Comparison of ENCODE assay signal across 15 cellular contexts in genomic region chr17:55693244-55694216, GRCh38. TPM values are rescaled to one million over a fixed set of nuclear protein-coding genes. Genes with fewer than 3 reads are reported as not detected.
DNase-seq lines count a peak whose midpoint lies in the region; ATAC-seq and TF ChIP-seq lines count a peak whose summit lies in the region.
"Had no signal": no experiment of that assay in that cellular context is flagged by ENCODE, and none has a peak within 500 bp of the region (broad histone marks: within the 10 kb centered on the region; RNA-seq: fewer than 3 reads in every experiment).

No MANE protein-coding gene starts in this region.

- TF ChIP-seq CTCF in foreskin fibroblast (IDR thresholded peaks at IDR 0.05; ENCODE audit: low read depth, low read length) (no peak), ovary (IDR thresholded peaks at IDR 0.05) (no peak)

- intact Hi-C loops in ovary (cut with DNase I), result no loop called here

- TF ChIP-seq EP300 in ovary (IDR thresholded peaks at IDR 0.05), result no peak

- WGBS in ovary, 3 donors, result 27 to 37% (median 34%) methylated on average over 5 of the region's 5 CpGs

- H3K4me3 ChIP-seq in foreskin fibroblast (ENCODE audit: low read depth in 1 of 2, low read length in 2 of 2) (no peak overlapping the region), ovary (no peak overlapping the region)

- DNase-seq in AML-193 (lab: John Stamatoyannopoulos, UW) (peak; percentile 4 to 24), NCI-H1694 treated with DMSO at 0.1 percent for 48 hours (lab: John Stamatoyannopoulos, UW) (peak; percentile 57), foreskin fibroblast (peak; percentile 58 to 82), ovary (peak; percentile 18 to 62 (median 44)), NCI-H187 treated with DMSO at 0.1 percent for 48 hours (lab: John Stamatoyannopoulos, UW) (no peak), NCI-H446 treated with DMSO at 0.1 percent for 48 hours (lab: John Stamatoyannopoulos, UW) (no peak)
- DNase-seq in stimulated activated naive CD4-positive, alpha-beta T cell treated with Interleukin-2 at 50 U/mL for 16 hours (lab: John Stamatoyannopoulos, UW), result no peak
- DNase-seq: activated CD4-positive, alpha-beta T cell treated with anti-CD3 and anti-CD28 coated beads, Interleukin-2, amount 50 U/mL, for 1 hour; CD4-positive, alpha-beta memory T cell; dermis blood vessel endothelial cell; H7; stimulated activated CD4-positive, alpha-beta T cell treated with anti-CD3 and anti-CD28 coated beads, Interleukin-15, amount 100 ng/mL, for 24 hours; stimulated activated naive B cell treated with anti-CD40 and anti-IgM and Interleukin-4, amounts not matched to agents 10 μg/mL and 1 μg/mL and 100 μg/mL, for 72 hours; T-cell had no signal

- peaks cover 7% of the 10 kb centered on the region for H3K4me1 ChIP-seq in ovary (ENCODE audit: insufficient read depth)

- no peaks in the 10 kb centered on the region for H3K9me3 ChIP-seq in ovary

- no peak for ATAC-seq in HG03196 (IDR thresholded peaks at IDR 0.05; ENCODE audit: unreplicated experiment)
- ATAC-seq: stimulated activated naive B cell treated with anti-CD40 and anti-IgM and Interleukin-4, amounts not matched to agents 10 μg/mL and 1 μg/mL and 100 μg/mL, for 72 hours; T-cell had no signal

- H3K27me3 ChIP-seq in ovary, result no peaks in the 10 kb centered on the region

- no peak overlapping the region for H3K27ac ChIP-seq in ovary

- TF ChIP-seq POLR2A in ovary (IDR thresholded peaks at IDR 0.05), result no peak

- no peaks in the 10 kb centered on the region for H3K36me3 ChIP-seq in ovary

RNA-seq across cellular contexts. Expression of gene TMEM100, which starts 29.1 kb away (rescaled TPM):
- 10 to 100 TPM in 6 of 7 donors, 1 to 10 TPM in 1; 9.0 to 88.2 (median 32.1) TPM for total RNA-seq in ovary
- 10 to 100 TPM; 15.6 to 17.8 TPM for polyA plus RNA-seq in ovary
- total RNA-seq: CD4-positive, alpha-beta memory T cell had no signal
- polyA plus RNA-seq: CD4-positive, alpha-beta memory T cell had no signal

RNA-seq across cellular contexts. Expression of gene PCTP, which starts 57.3 kb away (rescaled TPM):
- total RNA-seq in ovary, result 10 to 100 TPM in 6 of 7 donors, 1 to 10 TPM in 1; 7.7 to 16.4 (median 11.8) TPM
- 10 to 100 TPM in 1 of 2 donors, 1 to 10 TPM in 1; 7.2 to 18.8 TPM for polyA plus RNA-seq in ovary

Comparison
In these comparisons a context has a peak if more than half of its experiments do, and no peak if none do; other contexts are left out.
1. DNase-seq: peak in AML-193 (2 of 2), NCI-H1694 treated with DMSO at 0.1 percent for 48 hours (single experiment), foreskin fibroblast (2 of 2) and ovary (5 of 5); none in stimulated activated naive CD4-positive, alpha-beta T cell treated with Interleukin-2 at 50 U/mL for 16 hours (single experiment), NCI-H187 treated with DMSO at 0.1 percent for 48 hours (single experiment) and NCI-H446 treated with DMSO at 0.1 percent for 48 hours (single experiment).